In genomic region chr9:12826924-12827655, GRCh38 we compare ENCODE assay signal across 19 cellular contexts. TPM values are rescaled to one million over a fixed set of nuclear protein-coding genes. Genes with fewer than 3 reads are reported as not detected.
"Had no signal": no experiment of that assay in that cellular context is flagged by ENCODE, and none has a peak within 500 bp of the region (broad histone marks: within the 10 kb centered on the region; RNA-seq: fewer than 3 reads in every experiment).

No MANE protein-coding gene starts in this region.

- H3K4me1 ChIP-seq: right lobe of liver, tibial nerve had no signal

- H3K4me3 ChIP-seq: dorsolateral prefrontal cortex, esophagus muscularis mucosa, right lobe of liver, thoracic aorta, tibial nerve, upper lobe of left lung had no signal

- H3K36me3 ChIP-seq: esophagus muscularis mucosa, right lobe of liver, thoracic aorta had no signal

- DNase-seq: dorsolateral prefrontal cortex; effector CD4-positive, alpha-beta T cell; foreskin melanocyte; mesendoderm; midbrain; naive thymus-derived CD8-positive, alpha-beta T cell; nephron progenitor cell; nucleus accumbens; posterior cingulate gyrus; right lobe of liver; small intestine; stimulated activated CD4-positive, alpha-beta T cell treated with anti-CD3 and anti-CD28 coated beads, Interleukin-15, amount 100 ng/mL, for 24 hours; stimulated activated CD4-positive, alpha-beta T cell treated with anti-CD3 and anti-CD28 coated beads, Interleukin-2, amount 100 ng/mL, for 48 hours; stimulated activated naive B cell treated with anti-CD40 and anti-IgM and Interleukin-4, amounts not matched to agents 10 μg/mL and 1 μg/mL and 100 μg/mL, for 72 hours; upper lobe of left lung had no signal

- H3K27ac ChIP-seq: dorsolateral prefrontal cortex, esophagus muscularis mucosa, right lobe of liver, thoracic aorta, tibial nerve, upper lobe of left lung had no signal

- ATAC-seq: left lobe of liver; naive thymus-derived CD8-positive, alpha-beta T cell; right lobe of liver; stimulated activated naive B cell treated with anti-CD40 and anti-IgM and Interleukin-4, amounts not matched to agents 10 μg/mL and 1 μg/mL and 100 μg/mL, for 72 hours had no signal

- H3K9me3 ChIP-seq: esophagus muscularis mucosa, right lobe of liver, thoracic aorta, tibial nerve, upper lobe of left lung had no signal

- H3K27me3 ChIP-seq: dorsolateral prefrontal cortex, esophagus muscularis mucosa, right lobe of liver, tibial nerve, upper lobe of left lung had no signal

RNA-seq across cellular contexts. Expression of gene LURAP1L, which starts 52.3 kb away (rescaled TPM):
- total RNA-seq: naive thymus-derived CD8-positive, alpha-beta T cell had no signal
